1 cellular context compared by ENCODE assay signal in genomic region chr2:162146906-162147305, GRCh38.
A peak's percentile ranks its signal among the peaks of the same experiment; 100 is the strongest.
TF ChIP-seq lines count a peak whose summit lies in the region.

No MANE protein-coding gene starts in this region.

TF ChIP-seq in SK-N-SH, 30 proteins besides CTCF, POLR2A, EP300 and RAD21 (continued from another document):
- TF ChIP-seq JUND (IDR thresholded peaks at IDR 0.05): peak; percentile 44; the same call in 1 of the 2 replicates
- no peak for TF ChIP-seq TAF1 (IDR thresholded peaks at IDR 0.05; ENCODE audit: borderline replicate concordance, low read depth, low read length)
- TF ChIP-seq, protein P1, sequence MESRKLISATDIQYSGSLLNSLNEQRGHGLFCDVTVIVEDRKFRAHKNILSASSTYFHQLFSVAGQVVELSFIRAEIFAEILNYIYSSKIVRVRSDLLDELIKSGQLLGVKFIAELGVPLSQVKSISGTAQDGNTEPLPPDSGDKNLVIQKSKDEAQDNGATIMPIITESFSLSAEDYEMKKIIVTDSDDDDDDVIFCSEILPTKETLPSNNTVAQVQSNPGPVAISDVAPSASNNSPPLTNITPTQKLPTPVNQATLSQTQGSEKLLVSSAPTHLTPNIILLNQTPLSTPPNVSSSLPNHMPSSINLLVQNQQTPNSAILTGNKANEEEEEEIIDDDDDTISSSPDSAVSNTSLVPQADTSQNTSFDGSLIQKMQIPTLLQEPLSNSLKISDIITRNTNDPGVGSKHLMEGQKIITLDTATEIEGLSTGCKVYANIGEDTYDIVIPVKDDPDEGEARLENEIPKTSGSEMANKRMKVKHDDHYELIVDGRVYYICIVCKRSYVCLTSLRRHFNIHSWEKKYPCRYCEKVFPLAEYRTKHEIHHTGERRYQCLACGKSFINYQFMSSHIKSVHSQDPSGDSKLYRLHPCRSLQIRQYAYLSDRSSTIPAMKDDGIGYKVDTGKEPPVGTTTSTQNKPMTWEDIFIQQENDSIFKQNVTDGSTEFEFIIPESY (IDR thresholded peaks at IDR 0.05; ENCODE audit: borderline replicate concordance, low read depth): no peak
- TF ChIP-seq SIN3A (IDR thresholded peaks at IDR 0.05; ENCODE audit: borderline replicate concordance, low read depth, low read length): no peak
